16 cellular contexts compared by ENCODE assay signal in genomic region chr19:40170303-40170989, GRCh38. TPM values are rescaled to one million over a fixed set of nuclear protein-coding genes. Genes with fewer than 3 reads are reported as not detected.
"Had no signal": no experiment of that assay in that cellular context is flagged by ENCODE, and none has a peak within 500 bp of the region (broad histone marks: within the 10 kb centered on the region; RNA-seq: fewer than 3 reads in every experiment).

No MANE protein-coding gene starts in this region.

RNA-seq across cellular contexts. Expression of gene TTC9B, which starts 47.7 kb away (rescaled TPM):
- total RNA-seq: kidney; left lung; liver; lower lobe of right lung; mammary epithelial cell; mucosa of gallbladder; naive thymus-derived CD8-positive, alpha-beta T cell; osteocyte; posterior vena cava; psoas muscle; spleen; subcutaneous adipose tissue; suprapubic skin; ureter; uterus had no signal
- polyA plus RNA-seq: mammary epithelial cell; naive thymus-derived CD8-positive, alpha-beta T cell; spleen had no signal

RNA-seq across cellular contexts. Expression of gene CCNP, which starts 56.0 kb away (rescaled TPM):
- total RNA-seq: lower lobe of right lung, psoas muscle, sigmoid colon, ureter had no signal
- polyA plus RNA-seq: mammary epithelial cell had no signal
